ENCODE assay signal across 7 cellular contexts in the genomic region with DNA sequence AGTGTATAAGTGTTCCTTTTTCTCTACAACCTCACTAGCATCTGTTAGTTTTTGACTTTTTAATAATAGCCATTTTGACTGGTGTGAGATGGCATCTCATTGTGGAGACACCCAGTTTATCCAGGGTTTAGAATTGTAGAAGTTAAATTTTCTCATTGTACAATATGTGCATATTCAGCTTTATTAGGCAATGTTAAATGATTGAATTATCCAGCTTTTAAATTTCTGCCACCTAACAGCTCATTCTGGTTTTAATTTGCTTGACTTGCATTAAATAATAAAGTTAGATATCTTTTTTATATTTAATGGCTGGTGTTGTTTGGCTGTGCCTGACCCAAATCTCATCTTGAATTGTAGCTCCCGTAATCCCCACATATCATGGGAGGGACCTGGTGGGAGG.
"Had no signal": no experiment of that assay in that cellular context is flagged by ENCODE, and none has a peak within 500 bp of the region (broad histone marks: within the 10 kb centered on the region; RNA-seq: fewer than 3 reads in every experiment).

No MANE protein-coding gene starts in this region.

- DNase-seq: IMR-90, KBM-7, KG1 had no signal

- H3K9ac ChIP-seq: KMS-11 had no signal

- H3K27ac ChIP-seq: HL-60, KMS-11 had no signal

- ATAC-seq: HepG2 had no signal

- H3K4me2 ChIP-seq: KMS-11 had no signal

- FAIRE-seq: HepG2, HTR-8/SVneo had no signal
